ENCODE assay signal across 8 cellular contexts in genomic region chr9:126705311-126705766, GRCh38.
DNase-seq lines count a peak whose midpoint lies in the region; ATAC-seq, FAIRE-seq and TF ChIP-seq lines count a peak whose summit lies in the region.

No MANE protein-coding gene starts in this region.

- 0 out of 2 replicates have a peak overlapping the region, but pooled peaks have one; percentile 68 for H2BK12ac ChIP-seq in H1 (ENCODE audit: low read depth, low read length)

- H3K18ac ChIP-seq in H1 (ENCODE audit: extremely low read depth, low read length): peak overlapping the region; percentile 95

- no peaks in the 10 kb centered on the region for H3K79me2 ChIP-seq in H1 (ENCODE audit: control insufficient read depth in 1 of 2, insufficient read depth in 2 of 2, low read length in 2 of 2)

- no peak overlapping the region for H2AK5ac ChIP-seq in H1 (ENCODE audit: low read depth, low read length)

- 0 out of 2 replicates have a peak overlapping the region, but pooled peaks have one; percentile 73 for H4K8ac ChIP-seq in H1 (ENCODE audit: extremely low read depth, insufficient read depth, low read length)

- peak overlapping the region; percentile 59 for H4K5ac ChIP-seq in H1 (ENCODE audit: insufficient read length, low read depth, low read length)

- peaks cover 1% of the 10 kb centered on the region; the same call in 1 of the 2 replicates for H3K23me2 ChIP-seq in H1 (ENCODE audit: low read depth, low read length)

- TF ChIP-seq POLR2A in H1 (IDR thresholded peaks at IDR 0.05; ENCODE audit: control extremely low read depth in 1 of 2, low read depth in 2 of 2, low read length in 2 of 2): no peak

- no peak overlapping the region for H2BK5ac ChIP-seq in H1 (ENCODE audit: low read depth, low read length)

- H3K9ac ChIP-seq in H1 (replicated peaks in 1 of 4; ENCODE audit: extremely low read depth in 1 of 4, low read depth in 3 of 4, low read length in 3 of 4): no peak overlapping the region
- no peak overlapping the region for H3K9ac ChIP-seq in muscle layer of colon (ENCODE audit: low read length)

- H4K91ac ChIP-seq in H1 (replicated peaks; ENCODE audit: insufficient read length, low read length): peak overlapping the region; percentile 91

- DNase-seq in COR-L47 (lab: John Stamatoyannopoulos, UW) (peak; percentile 75), NOMO-1 treated with DMSO at 0.1 percent for 48 hours (lab: John Stamatoyannopoulos, UW; ENCODE audit: unreplicated experiment) (peak; percentile 44), H1 (ENCODE audit: low read depth in 1 of 2, low spot score in 2 of 2) (peak; percentile 47 to 98)
- peak; percentile 54 for DNase-seq in activated CD8-positive, alpha-beta memory T cell treated with anti-CD3 and anti-CD28 coated beads, Interleukin-2, amount 50 U/mL, for 1 hour (ENCODE audit: extremely low read depth)
- peak; percentile 93 for DNase-seq in stimulated activated CD8-positive, alpha-beta memory T cell treated with anti-CD3 and anti-CD28 coated beads, Interleukin-4, amount 100 ng/mL, for 48 hours

- H3K4me1 ChIP-seq in H1 (replicated peaks in 1 of 4; ENCODE audit: control insufficient read depth in 3 of 4, insufficient read depth in 4 of 4, low read length in 3 of 4) (peaks cover 0 to 11% (median 8%) of the 10 kb centered on the region in 4 experiments; a peak in 5 of 7 replicates), muscle layer of colon (ENCODE audit: insufficient read depth, low read length) (no peaks in the 10 kb centered on the region)

- no peak overlapping the region for H3K14ac ChIP-seq in H1 (ENCODE audit: insufficient read length)

- H2BK15ac ChIP-seq in H1 (ENCODE audit: low read length): peak overlapping the region; percentile 99

- peak overlapping the region; percentile 93; the same call in 1 of the 2 replicates for H2BK20ac ChIP-seq in H1 (ENCODE audit: low read length)

- H3K79me1 ChIP-seq in H1 (ENCODE audit: low read depth, low read length): no peaks in the 10 kb centered on the region

- peak overlapping the region; percentile 49 for H2BK120ac ChIP-seq in H1 (replicated peaks; ENCODE audit: low read depth, low read length)

- CTCF ChIA-PET in H1 (lab: Charles Lee; ENCODE audit: partially characterized antibody): interaction anchor here (0.5 to 11.7 kb wide), 52 partner anchors 8 to 428 kb away, joined by 3 to 415 read pairs (median 6); partner anchors contain the start of gene ZBTB43

- TF ChIP-seq CTCF in H1 (IDR thresholded peaks at IDR 0.05; ENCODE audit: control extremely low read depth in 1 of 3, insufficient read depth in 1 of 3, low read depth in 1 of 3, low read length in 3 of 3): peak in 2 of 3 experiments; percentile 93 to 94; a peak in 3 of 4 replicates

- peaks cover 4 to 36% (median 30%) of the 10 kb centered on the region in 4 experiments for H3K27me3 ChIP-seq in H1 (replicated peaks in 1 of 4; ENCODE audit: control insufficient read depth in 3 of 4, extremely low read depth in 1 of 4, insufficient read depth in 3 of 4, low read length in 3 of 4)
- peaks cover 18 to 32% of the 10 kb centered on the region in 2 donors for H3K27me3 ChIP-seq in muscle layer of colon (ENCODE audit: control insufficient read depth in 1 of 2, insufficient read depth in 2 of 2, low read length in 2 of 2)

- H3K4me3 ChIP-seq in H1 (ENCODE audit: extremely low read depth in 1 of 4, insufficient read depth in 2 of 4, low read depth in 3 of 4, low read length in 4 of 4) (peak overlapping the region in 3 of 4 experiments; percentile 5 to 31 (median 19); a peak in 2 of 8 replicates), muscle layer of colon (ENCODE audit: low read depth in 1 of 2, low read length in 2 of 2) (peak overlapping the region; percentile 34 to 68)

- peak overlapping the region; percentile 71; the same call in 1 of the 2 replicates for H2AFZ ChIP-seq in H1 (ENCODE audit: low read length)

- 14% methylated on average over 30 of the region's 30 CpGs; no CpG with 5 or more reads in 1 of the 2 experiments for WGBS in H1 (ENCODE audit: extremely low coverage in 1 of 2, insufficient coverage in 1 of 2, insufficient read length in 1 of 2, insufficient replicate concordance in 2 of 2, low coverage in 1 of 2, low lambda C conversion rate in 2 of 2, missing lambda C conversion rate in 1 of 2), 2 experiments

- H3K23ac ChIP-seq in H1 (ENCODE audit: insufficient read length): no peak overlapping the region

- no peaks in the 10 kb centered on the region for H4K20me1 ChIP-seq in H1 (replicated peaks in 1 of 2; ENCODE audit: control insufficient read depth in 1 of 2, insufficient read depth in 2 of 2, low read length in 2 of 2)

- H3K9me3 ChIP-seq in H1 (ENCODE audit: insufficient read depth in 2 of 2, low read depth in 1 of 2, low read length in 1 of 2) (no peaks in the 10 kb centered on the region), muscle layer of colon (ENCODE audit: low read length) (no peaks in the 10 kb centered on the region)

- no peak for FAIRE-seq in H1 (lab: Jason Lieb, UNC)

- TF ChIP-seq EP300 in H1 (IDR thresholded peaks at IDR 0.05; ENCODE audit: borderline replicate concordance in 1 of 2, low read depth in 2 of 2, low read length in 2 of 2): no peak

- peak; percentile 61 for ATAC-seq in HG03432 (IDR thresholded peaks at IDR 0.05; ENCODE audit: unreplicated experiment)
- no peak for ATAC-seq in GM21526 (IDR thresholded peaks at IDR 0.05; ENCODE audit: low FRiP score, unreplicated experiment)

- H3K27ac ChIP-seq in H1 (ENCODE audit: low read depth, low read length): no peak overlapping the region
- no peak overlapping the region for H3K27ac ChIP-seq in muscle layer of colon (ENCODE audit: low read depth, low read length)

- TF ChIP-seq RAD21 in H1 (IDR thresholded peaks at IDR 0.05 in 1 of 2, conservative IDR thresholded peaks at IDR 0.05 in 1 of 2; ENCODE audit: low read depth in 2 of 2, low read length in 2 of 2): peak; percentile 68 to 77

- H3K4me2 ChIP-seq in H1 (ENCODE audit: insufficient read depth in 1 of 2, low read depth in 2 of 2, low read length in 2 of 2): peak overlapping the region in 1 of 2 experiments; percentile 30; a peak in 3 of 4 replicates

- H3K36me3 ChIP-seq in H1 (ENCODE audit: control insufficient read depth in 2 of 4, insufficient read depth in 4 of 4, low read length in 3 of 4): no peaks in the 10 kb centered on the region
- H3K36me3 ChIP-seq in muscle layer of colon (ENCODE audit: insufficient read depth, low read length): no peaks in the 10 kb centered on the region

- H3K56ac ChIP-seq in H1 (replicated peaks; ENCODE audit: insufficient read length, low read depth, low read length): no peak overlapping the region

- POLR2A ChIA-PET in H1 (lab: Charles Lee; ENCODE audit: partially characterized antibody): interaction anchor here (1.4 kb wide), 1 partner anchor 75 kb away, joined by 3 read pairs; no protein-coding TSS in a partner anchor

- no peak overlapping the region for H3K4ac ChIP-seq in H1 (replicated peaks; ENCODE audit: insufficient read length, low read depth, low read length)

TF ChIP-seq in H1, 55 proteins besides CTCF, POLR2A, EP300 and RAD21 (continues in another document):
- TF ChIP-seq BACH1 (IDR thresholded peaks at IDR 0.05; ENCODE audit: low read length) (peak; percentile 48; the same call in 1 of the 2 replicates), SP4 (IDR thresholded peaks at IDR 0.05; ENCODE audit: low read length) (peak; percentile 46; the same call in 1 of the 2 replicates)
